Comparison of ENCODE assay signal across 17 cellular contexts in the genomic region with DNA sequence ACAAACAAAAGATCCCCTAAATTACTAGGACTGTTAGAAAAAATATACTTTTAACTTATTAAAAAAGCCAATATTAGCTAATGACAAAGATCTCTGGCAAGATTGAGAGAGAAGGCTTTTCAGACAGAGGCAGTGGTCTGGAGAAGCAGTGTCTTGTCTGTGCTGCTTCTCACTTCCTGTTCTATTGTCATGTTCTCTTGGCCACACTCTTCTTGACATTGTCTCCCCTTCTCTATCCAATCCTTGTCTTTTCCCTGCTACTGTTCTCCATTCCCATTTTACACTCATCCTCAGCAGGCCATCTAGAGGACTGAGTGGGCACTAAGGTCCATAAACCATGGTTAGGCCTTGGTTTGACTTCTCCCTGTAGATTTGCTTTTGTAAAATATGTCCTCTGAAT.
"Had no signal": no experiment of that assay in that cellular context is flagged by ENCODE, and none has a peak within 500 bp of the region (broad histone marks: within the 10 kb centered on the region; RNA-seq: fewer than 3 reads in every experiment).

No MANE protein-coding gene starts in this region.

- H3K9me3 Mint-ChIP-seq: naive thymus-derived CD8-positive, alpha-beta T cell had no signal

- H3K27me3 Mint-ChIP-seq: naive thymus-derived CD8-positive, alpha-beta T cell had no signal

- H3K4me1 ChIP-seq: heart left ventricle, tibial artery, upper lobe of left lung, uterus had no signal

- H3K4me3 ChIP-seq: dorsolateral prefrontal cortex, heart left ventricle, ovary, tibial artery, upper lobe of left lung, uterus had no signal

- ATAC-seq: esophagus mucosa; heart left ventricle; naive thymus-derived CD8-positive, alpha-beta T cell; right cardiac atrium; stimulated activated naive CD8-positive, alpha-beta T cell treated with anti-CD3 and anti-CD28 coated beads, Interleukin-15, Interleukin-2, amounts not matched to agents 100 U/mL and 50 U/mL, for 24 hours had no signal

- H3K27ac ChIP-seq: dorsolateral prefrontal cortex, heart left ventricle, ovary, tibial artery, upper lobe of left lung, uterus had no signal

- H3K36me3 ChIP-seq: ovary, tibial artery, upper lobe of left lung, uterus had no signal

- H3K4me3 Mint-ChIP-seq: naive thymus-derived CD8-positive, alpha-beta T cell had no signal

- H3K27ac Mint-ChIP-seq: naive thymus-derived CD8-positive, alpha-beta T cell had no signal

- H3K27me3 ChIP-seq: dorsolateral prefrontal cortex, heart left ventricle, ovary, tibial artery, upper lobe of left lung, uterus had no signal

- DNase-seq: cortex of kidney; dorsolateral prefrontal cortex; effector CD8-positive, alpha-beta T cell; heart left ventricle; hippocampal formation; kidney glomerular epithelial cell; naive thymus-derived CD8-positive, alpha-beta T cell; nucleus accumbens; ovary; right cardiac atrium; small intestine; stimulated activated CD4-positive, alpha-beta T cell treated with anti-CD3 and anti-CD28 coated beads, Interleukin-12 subunit alpha, Interleukin-12 subunit beta, amount 100 ng/mL, for 4 hours; stimulated activated naive CD8-positive, alpha-beta T cell treated with anti-CD3 and anti-CD28 coated beads, Interleukin-15, Interleukin-2, amounts not matched to agents 100 U/mL and 50 U/mL, for 24 hours; tibial artery; upper lobe of left lung; uterus had no signal

- H3K9me3 ChIP-seq: heart left ventricle, ovary, tibial artery, upper lobe of left lung, uterus had no signal
